8 cellular contexts compared by ENCODE assay signal in genomic region chr16:2150418-2151187, GRCh38. TPM values are rescaled to one million over a fixed set of nuclear protein-coding genes. Genes with fewer than 3 reads are reported as not detected.
DNase-seq lines count a peak whose midpoint lies in the region; ATAC-seq, FAIRE-seq and TF ChIP-seq lines count a peak whose summit lies in the region.

No MANE protein-coding gene starts in this region.

- CTCF ChIA-PET in AG04449 (lab: Yijun Ruan, JAX), result interaction anchor here (0.9 to 6.7 kb wide), 5 partner anchors 10 to 222 kb away, joined by 4 to 57 read pairs (median 4); partner anchors contain the start of gene ECI1

- H3K9ac ChIP-seq in iPS-15b (ENCODE audit: low read depth, low read length), result no peak overlapping the region

- H3K36me3 Mint-ChIP-seq in activated naive CD4-positive, alpha-beta T cell treated with anti-CD3 and anti-CD28 coated beads, Interleukin-2, amount 50 U/mL, for 72 hours, result peaks cover 25 to 33% of the 10 kb centered on the region in 2 donors

- H3K9me3 ChIP-seq in iPS-15b (ENCODE audit: control insufficient read depth, insufficient read depth, low read length), result no peaks in the 10 kb centered on the region

- no peak for DNase-seq in AG04449 (ENCODE audit: low read depth, low spot score)
- peak; percentile 64 for DNase-seq in H54 (ENCODE audit: insufficient read length, low spot score)
- peak; percentile 67 for DNase-seq in RCC 7860 (ENCODE audit: low spot score)
- no peak for DNase-seq in globus pallidus (ENCODE audit: low spot score)
- DNase-seq in UCSD-AML1 (lab: John Stamatoyannopoulos, UW; ENCODE audit: unreplicated experiment), result no peak
- no peak for DNase-seq in activated naive CD4-positive, alpha-beta T cell treated with anti-CD3 and anti-CD28 coated beads, Interleukin-2, amount 50 U/mL, for 72 hours (ENCODE audit: low spot score in 2 of 2)

- H3K4me3 ChIP-seq in AG04449 (ENCODE audit: low read depth, low read length), result no peak overlapping the region
- H3K4me3 ChIP-seq in iPS-15b (ENCODE audit: low read depth, low read length), result peak overlapping the region; percentile 54

- TF ChIP-seq CTCF in AG04449 (IDR thresholded peaks at IDR 0.05; ENCODE audit: insufficient read depth, low read length, missing control alignments), result peak; percentile 2

- TF ChIP-seq POLR2A in H54 (IDR thresholded peaks at IDR 0.05; ENCODE audit: low read depth, low read length), result peak; percentile 27; the same call in 1 of the 2 replicates

- FAIRE-seq in H54 (lab: Jason Lieb, UNC) (no peak), RCC 7860 (lab: Jason Lieb, UNC) (no peak)

- peaks cover 31% of the 10 kb centered on the region for H3K36me3 ChIP-seq in iPS-15b (ENCODE audit: control insufficient read depth, insufficient read depth, low read length)

- H3K27ac Mint-ChIP-seq in activated naive CD4-positive, alpha-beta T cell treated with anti-CD3 and anti-CD28 coated beads, Interleukin-2, amount 50 U/mL, for 72 hours, result peak overlapping the region in 1 of 2 donors; percentile 81

- ATAC-seq in GM18511 (IDR thresholded peaks at IDR 0.05; ENCODE audit: unreplicated experiment), result no peak
- no peak for ATAC-seq in activated naive CD4-positive, alpha-beta T cell treated with anti-CD3 and anti-CD28 coated beads, Interleukin-2, amount 50 U/mL, for 72 hours

- H3K9me3 Mint-ChIP-seq in activated naive CD4-positive, alpha-beta T cell treated with anti-CD3 and anti-CD28 coated beads, Interleukin-2, amount 50 U/mL, for 72 hours, result no peaks in the 10 kb centered on the region

- peaks cover 7% of the 10 kb centered on the region for H3K4me1 ChIP-seq in iPS-15b (ENCODE audit: control insufficient read depth, insufficient read depth, low read length)

- H3K27me3 ChIP-seq in iPS-15b (ENCODE audit: control insufficient read depth, insufficient read depth, low read length), result no peaks in the 10 kb centered on the region

- POLR2A ChIA-PET in AG04449 (lab: Yijun Ruan, JAX), result interaction anchor here (0.7 to 1.7 kb wide), 3 partner anchors 95 to 139 kb away, joined by 3 to 4 read pairs (median 3); partner anchors contain the start of genes NTHL1 and TSC2

RNA-seq across cellular contexts. Expression of gene RAB26, which starts 2.2 kb away (rescaled TPM):
- total RNA-seq in activated naive CD4-positive, alpha-beta T cell treated with anti-CD3 and anti-CD28 coated beads, Interleukin-2, amount 50 U/mL, for 72 hours, result under 1 TPM in 1 of 2 donors, not detected in 1; 0.80 TPM

RNA-seq across cellular contexts. Expression of gene TRAF7, which starts 5.0 kb away (rescaled TPM):
- total RNA-seq in activated naive CD4-positive, alpha-beta T cell treated with anti-CD3 and anti-CD28 coated beads, Interleukin-2, amount 50 U/mL, for 72 hours, result 10 to 100 TPM; 67.7 to 92.0 TPM

RNA-seq across cellular contexts. Expression of gene PKD1, which starts 14.9 kb away (rescaled TPM):
- 10 to 100 TPM; 77.0 to 87.6 TPM for total RNA-seq in activated naive CD4-positive, alpha-beta T cell treated with anti-CD3 and anti-CD28 coated beads, Interleukin-2, amount 50 U/mL, for 72 hours

RNA-seq across cellular contexts. Expression of gene CASKIN1, which starts 45.8 kb away (rescaled TPM):
- total RNA-seq in activated naive CD4-positive, alpha-beta T cell treated with anti-CD3 and anti-CD28 coated beads, Interleukin-2, amount 50 U/mL, for 72 hours, result 10 to 100 TPM in 1 of 2 donors, under 1 TPM in 1; 0.77 to 11.3 TPM

RNA-seq across cellular contexts. Expression of gene MLST8, which starts 54.7 kb away (rescaled TPM):
- total RNA-seq in activated naive CD4-positive, alpha-beta T cell treated with anti-CD3 and anti-CD28 coated beads, Interleukin-2, amount 50 U/mL, for 72 hours, result 10 to 100 TPM; 49.5 to 52.2 TPM

Comparison
In these comparisons a context has a peak if more than half of its experiments do, and no peak if none do; other contexts are left out.
1. DNase-seq: peak in H54 (single experiment) and RCC 7860 (single experiment); none in AG04449 (single experiment), globus pallidus (single experiment), UCSD-AML1 (single experiment) and activated naive CD4-positive, alpha-beta T cell treated with anti-CD3 and anti-CD28 coated beads, Interleukin-2, amount 50 U/mL, for 72 hours (0 of 2).